ENCODE assay signal across 10 cellular contexts in the genomic region with DNA sequence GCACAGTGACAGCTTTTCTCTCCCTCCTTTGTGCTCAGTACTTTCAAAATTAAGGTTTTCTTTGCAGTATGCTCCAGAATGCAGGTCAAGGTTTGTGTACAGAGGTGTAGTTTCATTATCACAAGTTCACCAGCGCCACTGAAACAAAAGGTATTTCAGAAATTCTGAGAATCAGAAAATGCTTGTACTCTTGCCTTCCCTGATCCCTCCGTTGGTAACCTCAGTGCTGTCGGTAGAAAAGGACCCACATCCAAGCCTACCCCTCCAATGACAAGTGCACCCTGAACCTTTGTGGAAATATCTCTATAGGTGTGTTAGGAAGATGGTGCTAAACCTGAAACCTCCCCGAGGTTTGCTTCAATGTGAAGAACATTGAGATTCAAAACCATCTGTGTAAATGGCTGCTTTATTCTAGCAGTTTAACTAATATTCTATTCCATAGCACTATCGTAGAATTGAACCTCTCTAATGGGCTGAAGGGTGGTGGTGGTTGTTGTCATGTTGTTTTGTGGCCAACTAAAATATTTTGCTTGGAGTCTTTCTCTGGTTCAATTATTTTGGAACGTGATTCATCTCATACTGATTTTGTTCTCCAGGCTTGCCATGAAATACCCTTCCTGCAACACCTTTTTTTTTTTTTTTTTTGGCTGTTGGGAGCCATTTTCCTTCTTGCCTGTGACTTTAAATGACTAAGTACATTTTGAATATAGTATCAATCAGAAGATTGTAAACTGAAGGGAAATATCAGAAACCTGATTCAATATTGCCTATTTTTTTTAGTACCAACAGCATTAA. TPM values are rescaled to one million over a fixed set of nuclear protein-coding genes. Genes with fewer than 3 reads are reported as not detected.
DNase-seq lines count a peak whose midpoint lies in the region; ATAC-seq and TF ChIP-seq lines count a peak whose summit lies in the region.
"Had no signal": no experiment of that assay in that cellular context is flagged by ENCODE, and none has a peak within 500 bp of the region (broad histone marks: within the 10 kb centered on the region; RNA-seq: fewer than 3 reads in every experiment).

No MANE protein-coding gene starts in this region.

- H3K27me3 Mint-ChIP-seq in nephron (ENCODE audit: low read depth), result no peaks in the 10 kb centered on the region

- intact Hi-C loops in uterus (cut with DNase I; ENCODE audit: low total_unique reads), result no loop called here

- H3K27ac ChIP-seq in brain microvascular endothelial cell (peak overlapping the region; percentile 36), uterus (no peak overlapping the region)

- no peak for TF ChIP-seq POLR2A in uterus (IDR thresholded peaks at IDR 0.05)

- peak; percentile 37 for ATAC-seq in HG03354 (IDR thresholded peaks at IDR 0.05; ENCODE audit: poor library complexity, severe bottlenecking, unreplicated experiment)

- in situ Hi-C loops in brain microvascular endothelial cell (cut with HindIII; ENCODE audit: low pct_ligation_motif_present, low sequenced_read_pairs), result no loop called here

- H3K9me3 ChIP-seq in uterus, result no peaks in the 10 kb centered on the region

- H3K4me1 ChIP-seq in uterus, result no peaks in the 10 kb centered on the region

- H3K27ac Mint-ChIP-seq in nephron, result peak overlapping the region in 2 of 3 experiments; percentile 78 to 93

- H3K4me3 ChIP-seq in GM12865 (ENCODE audit: low read depth, low read length) (peak overlapping the region; percentile 81), brain microvascular endothelial cell (ENCODE audit: low read depth, low read length) (no peak overlapping the region), uterus (no peak overlapping the region)

- H3K9me3 Mint-ChIP-seq in nephron, result no peaks in the 10 kb centered on the region

- no peak for TF ChIP-seq CTCF in GM12865 (IDR thresholded peaks at IDR 0.05; ENCODE audit: insufficient read depth, low read depth, low read length, missing control alignments)
- no peak for TF ChIP-seq CTCF in brain microvascular endothelial cell (IDR thresholded peaks at IDR 0.05; ENCODE audit: low read depth, low read length, missing control alignments)
- no peak for TF ChIP-seq CTCF in nephron (IDR thresholded peaks at IDR 0.05; ENCODE audit: unreplicated experiment in 3 of 3)
- no peak for TF ChIP-seq CTCF in uterus (IDR thresholded peaks at IDR 0.05)

- no peaks in the 10 kb centered on the region for H3K27me3 ChIP-seq in brain microvascular endothelial cell (replicated peaks)
- no peaks in the 10 kb centered on the region for H3K27me3 ChIP-seq in uterus

- peaks cover 55% of the 10 kb centered on the region for H3K36me3 ChIP-seq in brain microvascular endothelial cell (replicated peaks)
- H3K36me3 ChIP-seq in uterus, result no peaks in the 10 kb centered on the region

- peak; percentile 74 for DNase-seq in GM12865 (ENCODE audit: low read depth)
- DNase-seq in brain microvascular endothelial cell, result no peak
- DNase-seq in NCI-H128 (lab: John Stamatoyannopoulos, UW; ENCODE audit: unreplicated experiment), result no peak
- DNase-seq in MV-4-11 (lab: John Stamatoyannopoulos, UW), result no peak
- no peak for DNase-seq in NCI-H2171 treated with DMSO at 0.1 percent for 48 hours (lab: John Stamatoyannopoulos, UW)
- no peak for DNase-seq in uterus
- DNase-seq: activated gamma-delta T cell treated with Interleukin-2 at 50 U/mL for 16 hours, NCI-H187 treated with DMSO at 0.1 percent for 48 hours had no signal

- H3K36me3 Mint-ChIP-seq in nephron (ENCODE audit: low read depth), result peaks cover 8% of the 10 kb centered on the region

- peaks cover 57% of the 10 kb centered on the region for H3K4me1 Mint-ChIP-seq in nephron

- peak overlapping the region in 2 of 3 experiments; percentile 47 to 78 for H3K4me3 Mint-ChIP-seq in nephron

RNA-seq across cellular contexts. Expression of gene ZBTB38, which starts 20.7 kb away (rescaled TPM):
- total RNA-seq in uterus, result 100 to 1,000 TPM; 125 to 183 (median 149) TPM
